ENCODE assay signal across 24 cellular contexts in the genomic region with DNA sequence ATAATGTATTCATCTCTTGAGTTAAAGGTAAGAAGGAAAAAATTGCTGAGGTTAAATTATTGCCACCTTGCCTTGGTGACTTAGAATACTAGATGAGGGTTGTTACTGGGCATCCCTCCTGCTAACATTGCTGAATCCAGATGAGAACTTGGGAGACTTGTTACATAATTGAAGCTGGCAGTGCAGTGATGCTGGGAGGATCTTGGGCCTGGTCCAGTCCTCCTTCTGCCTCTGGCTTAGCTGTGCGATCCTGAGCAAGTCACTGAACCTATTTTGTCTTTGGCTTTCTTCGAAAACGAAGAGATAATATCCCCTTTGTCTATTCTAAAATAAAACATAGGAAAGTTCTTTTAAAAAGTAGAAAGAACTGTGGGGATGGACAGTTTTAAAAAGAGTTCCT.
DNase-seq lines count a peak whose midpoint lies in the region; ATAC-seq, FAIRE-seq and TF ChIP-seq lines count a peak whose summit lies in the region.
"Had no signal": no experiment of that assay in that cellular context is flagged by ENCODE, and none has a peak within 500 bp of the region (broad histone marks: within the 10 kb centered on the region; RNA-seq: fewer than 3 reads in every experiment).

No MANE protein-coding gene starts in this region.

- no peak overlapping the region for H3K4me3 Mint-ChIP-seq in naive thymus-derived CD4-positive, alpha-beta T cell
- H3K4me3 Mint-ChIP-seq: CD4-positive, CD25-positive, alpha-beta regulatory T cell; neural crest cell; stimulated activated naive B cell treated with anti-CD40 and anti-IgM and Interleukin-4, amounts not matched to agents 10 μg/mL and 1 μg/mL and 100 μg/mL, for 72 hours; T-helper 1 cell treated with Interleukin-12 subunit alpha and Interleukin-12 subunit beta and Interleukin-4 antibody, amounts not matched to agents 30 μg/mL and 1 μg/mL, for 36 hours had no signal

- H3K4me1 Mint-ChIP-seq in naive thymus-derived CD4-positive, alpha-beta T cell: no peaks in the 10 kb centered on the region
- H3K4me1 Mint-ChIP-seq: CD4-positive, CD25-positive, alpha-beta regulatory T cell; stimulated activated naive B cell treated with anti-CD40 and anti-IgM and Interleukin-4, amounts not matched to agents 10 μg/mL and 1 μg/mL and 100 μg/mL, for 72 hours had no signal

- H3K27me3 Mint-ChIP-seq in naive thymus-derived CD4-positive, alpha-beta T cell: no peaks in the 10 kb centered on the region
- H3K27me3 Mint-ChIP-seq: stimulated activated naive B cell treated with anti-CD40 and anti-IgM and Interleukin-4, amounts not matched to agents 10 μg/mL and 1 μg/mL and 100 μg/mL, for 72 hours had no signal

- no peak for TF ChIP-seq CTCF in keratinocyte (optimal IDR thresholded peaks at IDR 0.05 in 1 of 3, IDR thresholded peaks at IDR 0.05 in 1 of 3, conservative IDR thresholded peaks at IDR 0.05 in 1 of 3; ENCODE audit: extremely low read depth in 1 of 3, insufficient read depth in 2 of 3, low read length in 3 of 3)

- H3K27ac ChIP-seq in epithelial cell of prostate (peak overlapping the region; percentile 35), keratinocyte (ENCODE audit: control insufficient read depth, insufficient read depth, low read length) (no peak overlapping the region)
- H3K27ac ChIP-seq in naive thymus-derived CD4-positive, alpha-beta T cell (ENCODE audit: low read depth, low read length): no peak overlapping the region
- H3K27ac ChIP-seq: VCaP had no signal

- H2AFZ ChIP-seq in keratinocyte (ENCODE audit: control insufficient read depth, low read length): no peak overlapping the region

- POLR2A ChIA-PET in naive thymus-derived CD4-positive, alpha-beta T cell (lab: Charles Lee): no interaction called here

- H3K79me2 ChIP-seq in keratinocyte (ENCODE audit: control insufficient read depth, insufficient read depth, low read length): no peaks in the 10 kb centered on the region

- ATAC-seq in sciatic nerve (peak; percentile 98), GM19455 (IDR thresholded peaks at IDR 0.05; ENCODE audit: unreplicated experiment) (no peak), GM18868 (IDR thresholded peaks at IDR 0.05; ENCODE audit: unreplicated experiment) (no peak)
- ATAC-seq in naive thymus-derived CD4-positive, alpha-beta T cell: no peak
- ATAC-seq: stimulated activated naive B cell treated with anti-CD40 and anti-IgM and Interleukin-4, amounts not matched to agents 10 μg/mL and 1 μg/mL and 100 μg/mL, for 72 hours had no signal

- DNase-seq in Ammon's horn (ENCODE audit: low spot score) (peak; percentile 27), epithelial cell of prostate (ENCODE audit: low read depth, low spot score) (no peak), keratinocyte (ENCODE audit: low read depth, low spot score) (no peak), sciatic nerve (ENCODE audit: low spot score) (peak; percentile 75), AG08396 (ENCODE audit: low spot score) (no peak)
- no peak for DNase-seq in naive thymus-derived CD4-positive, alpha-beta T cell
- DNase-seq: activated CD4-positive, alpha-beta T cell treated with anti-CD3 and anti-CD28 coated beads, Interleukin-2, amount 50 U/mL, for 4 hours; activated naive CD4-positive, alpha-beta T cell treated with Interleukin-2 at 50 U/mL for 16 hours; CD4-positive, CD25-positive, alpha-beta regulatory T cell; DMS153; effector memory CD4-positive, alpha-beta T cell; GDM1; NCI-H146; NCI-H748 treated with DMSO at 0.1 percent for 48 hours; retina; SIG-M5; stimulated activated naive B cell treated with anti-CD40 and anti-IgM and Interleukin-4, amounts not matched to agents 10 μg/mL and 1 μg/mL and 100 μg/mL, for 72 hours had no signal

- peak; percentile 55 for FAIRE-seq in keratinocyte (lab: Jason Lieb, UNC)
- FAIRE-seq: GM12891 had no signal

- H4K20me1 ChIP-seq in keratinocyte (ENCODE audit: control insufficient read depth, extremely low read depth, insufficient read depth, low read length): no peaks in the 10 kb centered on the region

- H3K27ac Mint-ChIP-seq in naive thymus-derived CD4-positive, alpha-beta T cell: no peak overlapping the region
- H3K27ac Mint-ChIP-seq: CD4-positive, CD25-positive, alpha-beta regulatory T cell; stimulated activated naive B cell treated with anti-CD40 and anti-IgM and Interleukin-4, amounts not matched to agents 10 μg/mL and 1 μg/mL and 100 μg/mL, for 72 hours; T-helper 1 cell treated with Interleukin-12 subunit alpha and Interleukin-12 subunit beta and Interleukin-4 antibody, amounts not matched to agents 30 μg/mL and 1 μg/mL, for 36 hours had no signal

- dilution Hi-C loops in keratinocyte (cut with MboI; ENCODE audit: extremely low pct_ligation_motif_present, low sequenced_read_pairs): no loop called here

- H3K9me1 ChIP-seq in keratinocyte (ENCODE audit: control insufficient read depth, extremely low read depth, insufficient read depth, low read length): no peaks in the 10 kb centered on the region

- H3K36me3 ChIP-seq in keratinocyte (ENCODE audit: control insufficient read depth in 2 of 2, extremely low read depth in 1 of 2, insufficient read depth in 2 of 2, low read length in 2 of 2): no peaks in the 10 kb centered on the region
- no peaks in the 10 kb centered on the region for H3K36me3 ChIP-seq in naive thymus-derived CD4-positive, alpha-beta T cell (ENCODE audit: control insufficient read depth in 2 of 3, insufficient read depth in 3 of 3, low read length in 3 of 3)
- H3K36me3 ChIP-seq: HAP-1 had no signal

- H3K9me3 ChIP-seq in keratinocyte (ENCODE audit: control insufficient read depth, low read depth, low read length): no peaks in the 10 kb centered on the region
- no peaks in the 10 kb centered on the region for H3K9me3 ChIP-seq in naive thymus-derived CD4-positive, alpha-beta T cell (ENCODE audit: control insufficient read depth in 2 of 3, low read length in 3 of 3)
- H3K9me3 ChIP-seq: HAP-1 had no signal

- H3K9me3 Mint-ChIP-seq in naive thymus-derived CD4-positive, alpha-beta T cell: no peaks in the 10 kb centered on the region
- H3K9me3 Mint-ChIP-seq: stimulated activated naive B cell treated with anti-CD40 and anti-IgM and Interleukin-4, amounts not matched to agents 10 μg/mL and 1 μg/mL and 100 μg/mL, for 72 hours; T-helper 1 cell treated with Interleukin-12 subunit alpha and Interleukin-12 subunit beta and Interleukin-4 antibody, amounts not matched to agents 30 μg/mL and 1 μg/mL, for 36 hours had no signal

- H3K4me3 ChIP-seq in keratinocyte (ENCODE audit: control insufficient read depth in 2 of 3, extremely low read depth in 1 of 3, insufficient read depth in 2 of 3, low read depth in 1 of 3, low read length in 3 of 3): no peak overlapping the region
- no peak overlapping the region for H3K4me3 ChIP-seq in naive thymus-derived CD4-positive, alpha-beta T cell (ENCODE audit: low read length)
- H3K4me3 ChIP-seq: HAP-1 had no signal

- intact Hi-C loops in sciatic nerve (cut with DNase I): no loop called here
- intact Hi-C loops in naive thymus-derived CD4-positive, alpha-beta T cell (cut with micrococcal nuclease): loop anchor here in 1 of 2 donors (10.0 kb wide), 1 partner anchor 245 kb away; no protein-coding TSS in a partner anchor

- H3K4me1 ChIP-seq in keratinocyte (ENCODE audit: control insufficient read depth, extremely low read depth, insufficient read depth, low read length): peaks cover 13% of the 10 kb centered on the region
- no peaks in the 10 kb centered on the region for H3K4me1 ChIP-seq in naive thymus-derived CD4-positive, alpha-beta T cell (ENCODE audit: control insufficient read depth in 2 of 2, insufficient read depth in 2 of 2, low read length in 2 of 2)
- H3K4me1 ChIP-seq: HAP-1 had no signal

- H3K36me3 Mint-ChIP-seq in naive thymus-derived CD4-positive, alpha-beta T cell: no peaks in the 10 kb centered on the region
- H3K36me3 Mint-ChIP-seq: CD4-positive, CD25-positive, alpha-beta regulatory T cell; stimulated activated naive B cell treated with anti-CD40 and anti-IgM and Interleukin-4, amounts not matched to agents 10 μg/mL and 1 μg/mL and 100 μg/mL, for 72 hours had no signal

- H3K9ac ChIP-seq in keratinocyte (ENCODE audit: control insufficient read depth, extremely low read depth, insufficient read depth, low read length): no peak overlapping the region

- H3K27me3 ChIP-seq in keratinocyte (ENCODE audit: control insufficient read depth, extremely low read depth, insufficient read depth, low read length): no peaks in the 10 kb centered on the region
- no peaks in the 10 kb centered on the region for H3K27me3 ChIP-seq in naive thymus-derived CD4-positive, alpha-beta T cell (ENCODE audit: control insufficient read depth in 2 of 2, insufficient read depth in 2 of 2, low read length in 2 of 2)

- CTCF ChIA-PET in naive thymus-derived CD4-positive, alpha-beta T cell (lab: Charles Lee): no interaction called here

- H3K4me2 ChIP-seq in keratinocyte (ENCODE audit: control insufficient read depth, extremely low read depth, insufficient read depth, low read depth, low read length): peak overlapping the region; percentile 42

Comparison
In these comparisons a context has a peak if more than half of its experiments do, and no peak if none do; other contexts are left out.
1. DNase-seq: peak in Ammon's horn (single experiment) and sciatic nerve (single experiment); none in epithelial cell of prostate (single experiment), keratinocyte (single experiment), naive thymus-derived CD4-positive, alpha-beta T cell (0 of 9) and AG08396 (single experiment).